In the genomic region with DNA sequence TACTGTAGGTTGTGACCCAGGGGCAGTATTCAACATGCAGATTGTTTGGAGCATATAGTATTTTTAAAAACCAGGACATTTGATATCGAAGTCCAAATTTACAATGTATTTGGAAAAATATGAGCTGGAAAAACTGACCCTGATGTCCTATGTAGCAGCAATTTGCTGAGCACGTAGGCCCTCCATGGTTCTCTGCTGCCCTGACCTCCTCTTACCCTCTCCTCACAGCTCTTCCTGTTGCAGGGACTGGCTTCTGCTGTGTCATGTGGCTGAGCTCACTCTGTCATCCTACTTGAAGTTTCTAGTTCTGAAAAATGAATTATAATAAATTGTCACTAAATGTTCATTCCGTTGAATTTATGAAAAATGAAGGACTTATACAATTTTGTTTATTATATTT, we compare ENCODE assay signal across 27 cellular contexts. TPM values are rescaled to one million over a fixed set of nuclear protein-coding genes. Genes with fewer than 3 reads are reported as not detected.
"Had no signal": no experiment of that assay in that cellular context is flagged by ENCODE, and none has a peak within 500 bp of the region (broad histone marks: within the 10 kb centered on the region; RNA-seq: fewer than 3 reads in every experiment).

No MANE protein-coding gene starts in this region.

- H3K4me1 ChIP-seq: breast epithelium, testis had no signal

- H3K4me3 ChIP-seq: breast epithelium, skin epidermis, testis, uterus had no signal

- H3K36me3 ChIP-seq: breast epithelium, uterus had no signal

- H3K9me3 ChIP-seq: breast epithelium, testis, uterus had no signal

- H3K27ac ChIP-seq: breast epithelium, skin epidermis, testis, uterus had no signal

- ATAC-seq: activated CD4-positive, alpha-beta T cell treated with anti-CD3 and anti-CD28 coated beads for 36 hours; activated CD8-positive, alpha-beta memory T cell treated with anti-CD3 and anti-CD28 coated beads, Interleukin-2, amount 10 ng/mL, durations not matched to agents 7 days and 5 days; activated CD8-positive, alpha-beta T cell treated with anti-CD3 and anti-CD28 coated beads, Interleukin-2, amount 10 ng/mL, durations not matched to agents 7 days and 5 days; activated naive CD8-positive, alpha-beta T cell treated with anti-CD3 and anti-CD28 coated beads, Interleukin-2, amount 50 U/mL, for 24 hours; effector memory CD8-positive, alpha-beta T cell; esophagus mucosa; sciatic nerve; stimulated activated naive CD8-positive, alpha-beta T cell treated with anti-CD3 and anti-CD28 coated beads, Interleukin-15, Interleukin-2, amounts not matched to agents 100 U/mL and 50 U/mL, for 24 hours had no signal

- DNase-seq: activated B cell treated with CpG ODN at 0.5 μM for 24 hours; activated CD4-positive, alpha-beta T cell treated with anti-CD3 and anti-CD28 coated beads for 36 hours; activated CD8-positive, alpha-beta memory T cell treated with anti-CD3 and anti-CD28 coated beads, Interleukin-2, amount 10 ng/mL, durations not matched to agents 7 days and 5 days; activated CD8-positive, alpha-beta T cell treated with anti-CD3 and anti-CD28 coated beads, Interleukin-2, amount 10 ng/mL, durations not matched to agents 7 days and 5 days; activated naive CD8-positive, alpha-beta T cell treated with anti-CD3 and anti-CD28 coated beads, Interleukin-2, amount 50 U/mL, for 24 hours; activated T-cell treated with anti-CD3 and anti-CD28 coated beads, Interleukin-2, amount 50 U/mL, for 48 hours; amygdala; central memory CD4-positive, alpha-beta T cell; effector memory CD8-positive, alpha-beta T cell; foreskin fibroblast; head of caudate nucleus; hippocampal formation; left cardiac atrium; naive B cell; stimulated activated CD4-positive, alpha-beta T cell treated with anti-CD3 and anti-CD28 coated beads, Interleukin-12 subunit alpha, Interleukin-12 subunit beta, amount 100 ng/mL, for 4 hours; stimulated activated CD4-positive, alpha-beta T cell treated with anti-CD3 and anti-CD28 coated beads, Interleukin-4, amount 100 ng/mL, for 1 hour; stimulated activated naive CD8-positive, alpha-beta T cell treated with anti-CD3 and anti-CD28 coated beads, Interleukin-15, Interleukin-2, amounts not matched to agents 100 U/mL and 50 U/mL, for 24 hours; T-helper 9 cell; testis; uterus had no signal

- H3K27me3 ChIP-seq: breast epithelium, testis, uterus had no signal

RNA-seq across cellular contexts. Expression of gene ASPN, which starts 4.1 kb away (rescaled TPM):
- total RNA-seq: activated B cell treated with CpG ODN at 0.5 μM for 24 hours; activated CD4-positive, alpha-beta T cell treated with anti-CD3 and anti-CD28 coated beads for 36 hours; activated CD8-positive, alpha-beta memory T cell treated with anti-CD3 and anti-CD28 coated beads, Interleukin-2, amount 10 ng/mL, durations not matched to agents 7 days and 5 days; activated CD8-positive, alpha-beta T cell treated with anti-CD3 and anti-CD28 coated beads, Interleukin-2, amount 10 ng/mL, durations not matched to agents 7 days and 5 days; activated T-helper 2 cell treated with anti-CD3 and anti-CD28 coated beads, Interferon-gamma antibody, Interleukin-2, Interleukin-4, amounts not matched to agents 10 μg/mL and 5 μg/mL and 100 μg/mL, durations not matched to agents 14 hours and 24 hours and 36 hours; renal cortical epithelial cell had no signal

RNA-seq across cellular contexts. Expression of gene ECM2, which starts 49.4 kb away (rescaled TPM):
- total RNA-seq: activated B cell treated with CpG ODN at 0.5 μM for 24 hours; activated CD4-positive, alpha-beta T cell treated with anti-CD3 and anti-CD28 coated beads for 36 hours; activated CD8-positive, alpha-beta memory T cell treated with anti-CD3 and anti-CD28 coated beads, Interleukin-2, amount 10 ng/mL, durations not matched to agents 7 days and 5 days; activated CD8-positive, alpha-beta T cell treated with anti-CD3 and anti-CD28 coated beads, Interleukin-2, amount 10 ng/mL, durations not matched to agents 7 days and 5 days; activated T-helper 2 cell treated with anti-CD3 and anti-CD28 coated beads, Interferon-gamma antibody, Interleukin-2, Interleukin-4, amounts not matched to agents 10 μg/mL and 5 μg/mL and 100 μg/mL, durations not matched to agents 14 hours and 24 hours and 36 hours; mesothelial cell of epicardium had no signal
